ENCODE assay signal across 2 cellular contexts in genomic region chr15:70049115-70049514, GRCh38.
TF ChIP-seq lines count a peak whose summit lies in the region.

No MANE protein-coding gene starts in this region.

TF ChIP-seq in IMR-90, 13 proteins besides CTCF, POLR2A, EP300 and RAD21:
- no peak for TF ChIP-seq MAFK (IDR thresholded peaks at IDR 0.05; ENCODE audit: low read depth, low read length)
- no peak for TF ChIP-seq RFX5 (IDR thresholded peaks at IDR 0.05; ENCODE audit: low read depth, low read length)
- TF ChIP-seq CHD1 (IDR thresholded peaks at IDR 0.05; ENCODE audit: low read depth, low read length): no peak
- TF ChIP-seq FOS (IDR thresholded peaks at IDR 0.05; ENCODE audit: low read depth, low read length): no peak
- no peak for TF ChIP-seq CEBPB (IDR thresholded peaks at IDR 0.05; ENCODE audit: low read depth, low read length)
- no peak for TF ChIP-seq ELK1 (IDR thresholded peaks at IDR 0.05; ENCODE audit: borderline replicate concordance, low read depth, low read length)
- TF ChIP-seq USF2 (IDR thresholded peaks at IDR 0.05; ENCODE audit: low read depth, low read length): no peak
- TF ChIP-seq RCOR1 (IDR thresholded peaks at IDR 0.05; ENCODE audit: insufficient replicate concordance, low read length): no peak
- no peak for TF ChIP-seq NFE2L2 (IDR thresholded peaks at IDR 0.05; ENCODE audit: low read depth, low read length)

TF ChIP-seq in endothelial cell of umbilical vein, 7 proteins besides CTCF, POLR2A, EP300 and RAD21:
- no peak for TF ChIP-seq EZH2 (IDR thresholded peaks at IDR 0.05; ENCODE audit: borderline replicate concordance, low read depth, low read length, severe bottlenecking)
- TF ChIP-seq MYC (IDR thresholded peaks at IDR 0.05; ENCODE audit: low read depth, low read length): no peak
- no peak for TF ChIP-seq POLR2AphosphoS5 (IDR thresholded peaks at IDR 0.05; ENCODE audit: insufficient read depth, low read depth, low read length)
- TF ChIP-seq FOS (IDR thresholded peaks at IDR 0.05; ENCODE audit: borderline replicate concordance, insufficient read depth, low read length): no peak
- TF ChIP-seq JUN (IDR thresholded peaks at IDR 0.05; ENCODE audit: borderline replicate concordance, insufficient read depth, insufficient read length, low read depth): no peak
- TF ChIP-seq GATA2 (IDR thresholded peaks at IDR 0.05; ENCODE audit: insufficient read depth, insufficient read length, low read depth, low read length): no peak
- no peak for TF ChIP-seq MAX (IDR thresholded peaks at IDR 0.05; ENCODE audit: insufficient read depth, insufficient read length)
